ENCODE assay signal across 1 cellular context in genomic region chr10:102713814-102714620, GRCh38.
TF ChIP-seq lines count a peak whose summit lies in the region.

Gene ARL3, minus strand, starts transcription at chr10:102714397. Its CDS starts 122 bp downstream, at chr10:102714275.

TF ChIP-seq in HepG2, 621 proteins besides CTCF, POLR2A, EP300 and RAD21 (continued from another document and continues in another):
- TF ChIP-seq JUND (CRISPR knock-in tag; IDR thresholded peaks at IDR 0.05): no peak
- no peak for TF ChIP-seq ZNF44 (CRISPR knock-in tag; IDR thresholded peaks at IDR 0.05)
- TF ChIP-seq MLX (CRISPR knock-in tag; IDR thresholded peaks at IDR 0.05): no peak
- no peak for TF ChIP-seq ZSCAN21 (CRISPR knock-in tag; IDR thresholded peaks at IDR 0.05; ENCODE audit: borderline replicate concordance)
- TF ChIP-seq ZNF782 (CRISPR knock-in tag; IDR thresholded peaks at IDR 0.05; ENCODE audit: borderline replicate concordance): no peak
- peak; percentile 45; the same call in 1 of the 2 replicates for TF ChIP-seq RAD51 (IDR thresholded peaks at IDR 0.05; ENCODE audit: borderline replicate concordance)
- no peak for TF ChIP-seq TEAD3 (CRISPR knock-in tag; optimal IDR thresholded peaks at IDR 0.05; ENCODE audit: borderline replicate concordance)
- 0 out of 2 replicates have a peak, but pooled peaks have one; percentile 32 for TF ChIP-seq U2AF2 (IDR thresholded peaks at IDR 0.05; ENCODE audit: low read depth, low read length)
- no peak for TF ChIP-seq ZNF251 (CRISPR knock-in tag; IDR thresholded peaks at IDR 0.05)
- TF ChIP-seq ZNF646 (CRISPR knock-in tag; IDR thresholded peaks at IDR 0.05): no peak
- TF ChIP-seq ZNF264 (CRISPR knock-in tag; IDR thresholded peaks at IDR 0.05): no peak
- no peak for TF ChIP-seq ZNF678 (CRISPR knock-in tag; IDR thresholded peaks at IDR 0.05)
- no peak for TF ChIP-seq ZNF878 (CRISPR knock-in tag; IDR thresholded peaks at IDR 0.05)
- 0 out of 2 replicates have a peak, but pooled peaks have one; percentile 0 for TF ChIP-seq ARID2 (CRISPR knock-in tag; IDR thresholded peaks at IDR 0.05; ENCODE audit: borderline replicate concordance)
- no peak for TF ChIP-seq ZNF367 (CRISPR knock-in tag; IDR thresholded peaks at IDR 0.05; ENCODE audit: borderline replicate concordance)
- TF ChIP-seq ZNF317 (CRISPR knock-in tag; IDR thresholded peaks at IDR 0.05): 0 out of 2 replicates have a peak, but pooled peaks have one; percentile 44
- TF ChIP-seq HIVEP1 (CRISPR knock-in tag; IDR thresholded peaks at IDR 0.05): peak; percentile 52; the same call in 1 of the 2 replicates
- no peak; the same call in 1 of the 2 replicates for TF ChIP-seq POGZ (CRISPR knock-in tag; IDR thresholded peaks at IDR 0.05)
- TF ChIP-seq RBM22 (optimal IDR thresholded peaks at IDR 0.05; ENCODE audit: low read length): no peak
- no peak for TF ChIP-seq ZNF160 (CRISPR knock-in tag; IDR thresholded peaks at IDR 0.05)
- peak; percentile 25; the same call in 1 of the 2 replicates for TF ChIP-seq KDM5A (IDR thresholded peaks at IDR 0.05; ENCODE audit: borderline replicate concordance, low read length)
- peak; percentile 53; the same call in 1 of the 2 replicates for TF ChIP-seq ATF7-NPFF (CRISPR knock-in tag; IDR thresholded peaks at IDR 0.05; ENCODE audit: low read depth)
- no peak for TF ChIP-seq SIX1 (CRISPR knock-in tag; IDR thresholded peaks at IDR 0.05; ENCODE audit: borderline replicate concordance)
- TF ChIP-seq ZNF430 (CRISPR knock-in tag; IDR thresholded peaks at IDR 0.05): no peak
- TF ChIP-seq NR3C1 (CRISPR knock-in tag; IDR thresholded peaks at IDR 0.05): no peak
- peak; percentile 98 for TF ChIP-seq HNRNPLL (IDR thresholded peaks at IDR 0.05; ENCODE audit: low read depth, low read length, poor library complexity, severe bottlenecking)
- no peak for TF ChIP-seq TRIM24 (CRISPR knock-in tag; IDR thresholded peaks at IDR 0.05)
- TF ChIP-seq PLSCR1 (CRISPR knock-in tag; IDR thresholded peaks at IDR 0.05; ENCODE audit: borderline replicate concordance): no peak
- TF ChIP-seq RELA (CRISPR knock-in tag; IDR thresholded peaks at IDR 0.05): no peak
- TF ChIP-seq KAT8 (CRISPR knock-in tag; IDR thresholded peaks at IDR 0.05): no peak; the same call in 1 of the 2 replicates
- 0 out of 2 replicates have a peak, but pooled peaks have one; percentile 11 for TF ChIP-seq PITX1 (CRISPR knock-in tag; IDR thresholded peaks at IDR 0.05)
- no peak; the same call in 1 of the 2 replicates for TF ChIP-seq MTERF4 (CRISPR knock-in tag; IDR thresholded peaks at IDR 0.05)
- no peak for TF ChIP-seq ZFP37 (CRISPR knock-in tag; IDR thresholded peaks at IDR 0.05; ENCODE audit: borderline replicate concordance)
- no peak for TF ChIP-seq MBD4 (IDR thresholded peaks at IDR 0.05; ENCODE audit: borderline replicate concordance, low read length)
- TF ChIP-seq ZNF687 (CRISPR knock-in tag; IDR thresholded peaks at IDR 0.05): no peak
- TF ChIP-seq GMEB1 (CRISPR knock-in tag; IDR thresholded peaks at IDR 0.05; ENCODE audit: borderline replicate concordance): peak; percentile 83
- TF ChIP-seq GATA4 (IDR thresholded peaks at IDR 0.05; ENCODE audit: borderline replicate concordance, low read depth): no peak
- TF ChIP-seq ZBTB3 (CRISPR knock-in tag; IDR thresholded peaks at IDR 0.05; ENCODE audit: borderline replicate concordance, low read depth): no peak
- peak; percentile 83 for TF ChIP-seq ZBTB10 (CRISPR knock-in tag; IDR thresholded peaks at IDR 0.05; ENCODE audit: borderline replicate concordance)
- peak; percentile 8; the same call in 1 of the 2 replicates for TF ChIP-seq CREBL2 (CRISPR knock-in tag; IDR thresholded peaks at IDR 0.05; ENCODE audit: borderline replicate concordance)
- TF ChIP-seq RNF219 (CRISPR knock-in tag; IDR thresholded peaks at IDR 0.05): no peak
- TF ChIP-seq KDM5B (CRISPR knock-in tag; IDR thresholded peaks at IDR 0.05; ENCODE audit: borderline replicate concordance): peak; percentile 63; the same call in 1 of the 2 replicates
- no peak for TF ChIP-seq PRMT3 (CRISPR knock-in tag; IDR thresholded peaks at IDR 0.05; ENCODE audit: borderline replicate concordance, low read depth)
- no peak for TF ChIP-seq ZBTB21 (CRISPR knock-in tag; IDR thresholded peaks at IDR 0.05)
